Comparison of ENCODE assay signal across 2 cellular contexts in the genomic region with DNA sequence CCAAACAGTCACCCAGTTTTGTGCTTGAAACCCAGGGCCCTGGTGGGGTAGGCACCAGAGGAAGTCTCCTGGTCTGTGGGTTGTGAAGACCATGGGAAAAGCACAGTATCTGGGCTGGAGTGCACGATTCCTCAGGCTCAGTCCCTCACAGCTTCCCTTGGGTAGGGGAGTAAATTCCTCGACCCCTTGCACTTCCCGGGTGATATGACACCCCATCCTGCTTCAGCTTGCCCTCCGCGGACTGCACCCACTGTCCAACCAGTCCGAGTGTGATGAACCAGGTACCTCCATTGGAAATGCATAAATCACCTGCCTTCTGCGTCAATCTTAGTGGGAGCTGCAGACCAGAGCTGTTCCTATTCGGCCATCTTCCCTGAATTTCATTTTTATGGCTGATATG.
TF ChIP-seq lines count a peak whose summit lies in the region.

No MANE protein-coding gene starts in this region.

TF ChIP-seq in GM23338, 12 proteins besides CTCF, POLR2A, EP300 and RAD21 (continued from another document):
- TF ChIP-seq, protein P1, sequence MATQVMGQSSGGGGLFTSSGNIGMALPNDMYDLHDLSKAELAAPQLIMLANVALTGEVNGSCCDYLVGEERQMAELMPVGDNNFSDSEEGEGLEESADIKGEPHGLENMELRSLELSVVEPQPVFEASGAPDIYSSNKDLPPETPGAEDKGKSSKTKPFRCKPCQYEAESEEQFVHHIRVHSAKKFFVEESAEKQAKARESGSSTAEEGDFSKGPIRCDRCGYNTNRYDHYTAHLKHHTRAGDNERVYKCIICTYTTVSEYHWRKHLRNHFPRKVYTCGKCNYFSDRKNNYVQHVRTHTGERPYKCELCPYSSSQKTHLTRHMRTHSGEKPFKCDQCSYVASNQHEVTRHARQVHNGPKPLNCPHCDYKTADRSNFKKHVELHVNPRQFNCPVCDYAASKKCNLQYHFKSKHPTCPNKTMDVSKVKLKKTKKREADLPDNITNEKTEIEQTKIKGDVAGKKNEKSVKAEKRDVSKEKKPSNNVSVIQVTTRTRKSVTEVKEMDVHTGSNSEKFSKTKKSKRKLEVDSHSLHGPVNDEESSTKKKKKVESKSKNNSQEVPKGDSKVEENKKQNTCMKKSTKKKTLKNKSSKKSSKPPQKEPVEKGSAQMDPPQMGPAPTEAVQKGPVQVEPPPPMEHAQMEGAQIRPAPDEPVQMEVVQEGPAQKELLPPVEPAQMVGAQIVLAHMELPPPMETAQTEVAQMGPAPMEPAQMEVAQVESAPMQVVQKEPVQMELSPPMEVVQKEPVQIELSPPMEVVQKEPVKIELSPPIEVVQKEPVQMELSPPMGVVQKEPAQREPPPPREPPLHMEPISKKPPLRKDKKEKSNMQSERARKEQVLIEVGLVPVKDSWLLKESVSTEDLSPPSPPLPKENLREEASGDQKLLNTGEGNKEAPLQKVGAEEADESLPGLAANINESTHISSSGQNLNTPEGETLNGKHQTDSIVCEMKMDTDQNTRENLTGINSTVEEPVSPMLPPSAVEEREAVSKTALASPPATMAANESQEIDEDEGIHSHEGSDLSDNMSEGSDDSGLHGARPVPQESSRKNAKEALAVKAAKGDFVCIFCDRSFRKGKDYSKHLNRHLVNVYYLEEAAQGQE (IDR thresholded peaks at IDR 0.05; ENCODE audit: unreplicated experiment): no peak
- TF ChIP-seq EZH2phosphoT487 (IDR thresholded peaks at IDR 0.05; ENCODE audit: unreplicated experiment) (no peak), JUNB (IDR thresholded peaks at IDR 0.05; ENCODE audit: unreplicated experiment) (no peak), ZNF331 (CRISPR knock-in tag; IDR thresholded peaks at IDR 0.05; ENCODE audit: low read depth) (no peak), STAT1 (IDR thresholded peaks at IDR 0.05; ENCODE audit: unreplicated experiment) (no peak), CREB1 (CRISPR knock-in tag; IDR thresholded peaks at IDR 0.05; ENCODE audit: low read depth) (no peak), POLR2AphosphoS5 (IDR thresholded peaks at IDR 0.05; ENCODE audit: low read depth) (no peak), EZH2 (IDR thresholded peaks at IDR 0.05; ENCODE audit: low read depth, unreplicated experiment) (no peak)
- TF ChIP-seq, protein P2, sequence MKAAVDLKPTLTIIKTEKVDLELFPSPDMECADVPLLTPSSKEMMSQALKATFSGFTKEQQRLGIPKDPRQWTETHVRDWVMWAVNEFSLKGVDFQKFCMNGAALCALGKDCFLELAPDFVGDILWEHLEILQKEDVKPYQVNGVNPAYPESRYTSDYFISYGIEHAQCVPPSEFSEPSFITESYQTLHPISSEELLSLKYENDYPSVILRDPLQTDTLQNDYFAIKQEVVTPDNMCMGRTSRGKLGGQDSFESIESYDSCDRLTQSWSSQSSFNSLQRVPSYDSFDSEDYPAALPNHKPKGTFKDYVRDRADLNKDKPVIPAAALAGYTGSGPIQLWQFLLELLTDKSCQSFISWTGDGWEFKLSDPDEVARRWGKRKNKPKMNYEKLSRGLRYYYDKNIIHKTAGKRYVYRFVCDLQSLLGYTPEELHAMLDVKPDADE (IDR thresholded peaks at IDR 0.05): no peak
- TF ChIP-seq, protein P3, sequence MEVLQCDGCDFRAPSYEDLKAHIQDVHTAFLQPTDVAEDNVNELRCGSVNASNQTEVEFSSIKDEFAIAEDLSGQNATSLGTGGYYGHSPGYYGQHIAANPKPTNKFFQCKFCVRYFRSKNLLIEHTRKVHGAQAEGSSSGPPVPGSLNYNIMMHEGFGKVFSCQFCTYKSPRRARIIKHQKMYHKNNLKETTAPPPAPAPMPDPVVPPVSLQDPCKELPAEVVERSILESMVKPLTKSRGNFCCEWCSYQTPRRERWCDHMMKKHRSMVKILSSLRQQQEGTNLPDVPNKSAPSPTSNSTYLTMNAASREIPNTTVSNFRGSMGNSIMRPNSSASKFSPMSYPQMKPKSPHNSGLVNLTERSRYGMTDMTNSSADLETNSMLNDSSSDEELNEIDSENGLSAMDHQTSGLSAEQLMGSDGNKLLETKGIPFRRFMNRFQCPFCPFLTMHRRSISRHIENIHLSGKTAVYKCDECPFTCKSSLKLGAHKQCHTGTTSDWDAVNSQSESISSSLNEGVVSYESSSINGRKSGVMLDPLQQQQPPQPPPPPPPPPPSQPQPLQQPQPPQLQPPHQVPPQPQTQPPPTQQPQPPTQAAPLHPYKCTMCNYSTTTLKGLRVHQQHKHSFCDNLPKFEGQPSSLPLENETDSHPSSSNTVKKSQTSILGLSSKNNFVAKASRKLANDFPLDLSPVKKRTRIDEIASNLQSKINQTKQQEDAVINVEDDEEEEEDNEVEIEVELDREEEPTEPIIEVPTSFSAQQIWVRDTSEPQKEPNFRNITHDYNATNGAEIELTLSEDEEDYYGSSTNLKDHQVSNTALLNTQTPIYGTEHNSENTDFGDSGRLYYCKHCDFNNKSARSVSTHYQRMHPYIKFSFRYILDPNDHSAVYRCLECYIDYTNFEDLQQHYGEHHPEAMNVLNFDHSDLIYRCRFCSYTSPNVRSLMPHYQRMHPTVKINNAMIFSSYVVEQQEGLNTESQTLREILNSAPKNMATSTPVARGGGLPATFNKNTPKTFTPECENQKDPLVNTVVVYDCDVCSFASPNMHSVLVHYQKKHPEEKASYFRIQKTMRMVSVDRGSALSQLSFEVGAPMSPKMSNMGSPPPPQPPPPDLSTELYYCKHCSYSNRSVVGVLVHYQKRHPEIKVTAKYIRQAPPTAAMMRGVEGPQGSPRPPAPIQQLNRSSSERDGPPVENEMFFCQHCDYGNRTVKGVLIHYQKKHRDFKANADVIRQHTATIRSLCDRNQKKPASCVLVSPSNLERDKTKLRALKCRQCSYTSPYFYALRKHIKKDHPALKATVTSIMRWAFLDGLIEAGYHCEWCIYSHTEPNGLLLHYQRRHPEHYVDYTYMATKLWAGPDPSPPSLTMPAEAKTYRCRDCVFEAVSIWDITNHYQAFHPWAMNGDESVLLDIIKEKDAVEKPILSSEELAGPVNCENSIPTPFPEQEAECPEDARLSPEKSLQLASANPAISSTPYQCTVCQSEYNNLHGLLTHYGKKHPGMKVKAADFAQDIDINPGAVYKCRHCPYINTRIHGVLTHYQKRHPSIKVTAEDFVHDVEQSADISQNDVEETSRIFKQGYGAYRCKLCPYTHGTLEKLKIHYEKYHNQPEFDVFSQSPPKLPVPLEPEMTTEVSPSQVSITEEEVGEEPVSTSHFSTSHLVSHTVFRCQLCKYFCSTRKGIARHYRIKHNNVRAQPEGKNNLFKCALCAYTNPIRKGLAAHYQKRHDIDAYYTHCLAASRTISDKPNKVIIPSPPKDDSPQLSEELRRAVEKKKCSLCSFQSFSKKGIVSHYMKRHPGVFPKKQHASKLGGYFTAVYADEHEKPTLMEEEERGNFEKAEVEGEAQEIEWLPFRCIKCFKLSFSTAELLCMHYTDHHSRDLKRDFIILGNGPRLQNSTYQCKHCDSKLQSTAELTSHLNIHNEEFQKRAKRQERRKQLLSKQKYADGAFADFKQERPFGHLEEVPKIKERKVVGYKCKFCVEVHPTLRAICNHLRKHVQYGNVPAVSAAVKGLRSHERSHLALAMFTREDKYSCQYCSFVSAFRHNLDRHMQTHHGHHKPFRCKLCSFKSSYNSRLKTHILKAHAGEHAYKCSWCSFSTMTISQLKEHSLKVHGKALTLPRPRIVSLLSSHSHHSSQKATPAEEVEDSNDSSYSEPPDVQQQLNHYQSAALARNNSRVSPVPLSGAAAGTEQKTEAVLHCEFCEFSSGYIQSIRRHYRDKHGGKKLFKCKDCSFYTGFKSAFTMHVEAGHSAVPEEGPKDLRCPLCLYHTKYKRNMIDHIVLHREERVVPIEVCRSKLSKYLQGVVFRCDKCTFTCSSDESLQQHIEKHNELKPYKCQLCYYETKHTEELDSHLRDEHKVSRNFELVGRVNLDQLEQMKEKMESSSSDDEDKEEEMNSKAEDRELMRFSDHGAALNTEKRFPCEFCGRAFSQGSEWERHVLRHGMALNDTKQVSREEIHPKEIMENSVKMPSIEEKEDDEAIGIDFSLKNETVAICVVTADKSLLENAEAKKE (CRISPR knock-in tag; IDR thresholded peaks at IDR 0.05): no peak

TF ChIP-seq in WTC11, 78 proteins besides CTCF, POLR2A, EP300 and RAD21 (continued from another document):
- TF ChIP-seq, protein P4, sequence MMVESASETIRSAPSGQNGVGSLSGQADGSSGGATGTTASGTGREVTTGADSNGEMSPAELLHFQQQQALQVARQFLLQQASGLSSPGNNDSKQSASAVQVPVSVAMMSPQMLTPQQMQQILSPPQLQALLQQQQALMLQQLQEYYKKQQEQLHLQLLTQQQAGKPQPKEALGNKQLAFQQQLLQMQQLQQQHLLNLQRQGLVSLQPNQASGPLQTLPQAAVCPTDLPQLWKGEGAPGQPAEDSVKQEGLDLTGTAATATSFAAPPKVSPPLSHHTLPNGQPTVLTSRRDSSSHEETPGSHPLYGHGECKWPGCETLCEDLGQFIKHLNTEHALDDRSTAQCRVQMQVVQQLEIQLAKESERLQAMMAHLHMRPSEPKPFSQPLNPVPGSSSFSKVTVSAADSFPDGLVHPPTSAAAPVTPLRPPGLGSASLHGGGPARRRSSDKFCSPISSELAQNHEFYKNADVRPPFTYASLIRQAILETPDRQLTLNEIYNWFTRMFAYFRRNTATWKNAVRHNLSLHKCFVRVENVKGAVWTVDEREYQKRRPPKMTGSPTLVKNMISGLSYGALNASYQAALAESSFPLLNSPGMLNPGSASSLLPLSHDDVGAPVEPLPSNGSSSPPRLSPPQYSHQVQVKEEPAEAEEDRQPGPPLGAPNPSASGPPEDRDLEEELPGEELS (CRISPR knock-in tag; IDR thresholded peaks at IDR 0.05): no peak
- TF ChIP-seq ZNF317 (CRISPR knock-in tag; IDR thresholded peaks at IDR 0.05; ENCODE audit: borderline replicate concordance, low read depth) (no peak), ZNF416 (CRISPR knock-in tag; IDR thresholded peaks at IDR 0.05) (no peak), EMX1 (CRISPR knock-in tag; IDR thresholded peaks at IDR 0.05) (no peak), NFATC4 (CRISPR knock-in tag; IDR thresholded peaks at IDR 0.05) (no peak)
- TF ChIP-seq, protein P5, sequence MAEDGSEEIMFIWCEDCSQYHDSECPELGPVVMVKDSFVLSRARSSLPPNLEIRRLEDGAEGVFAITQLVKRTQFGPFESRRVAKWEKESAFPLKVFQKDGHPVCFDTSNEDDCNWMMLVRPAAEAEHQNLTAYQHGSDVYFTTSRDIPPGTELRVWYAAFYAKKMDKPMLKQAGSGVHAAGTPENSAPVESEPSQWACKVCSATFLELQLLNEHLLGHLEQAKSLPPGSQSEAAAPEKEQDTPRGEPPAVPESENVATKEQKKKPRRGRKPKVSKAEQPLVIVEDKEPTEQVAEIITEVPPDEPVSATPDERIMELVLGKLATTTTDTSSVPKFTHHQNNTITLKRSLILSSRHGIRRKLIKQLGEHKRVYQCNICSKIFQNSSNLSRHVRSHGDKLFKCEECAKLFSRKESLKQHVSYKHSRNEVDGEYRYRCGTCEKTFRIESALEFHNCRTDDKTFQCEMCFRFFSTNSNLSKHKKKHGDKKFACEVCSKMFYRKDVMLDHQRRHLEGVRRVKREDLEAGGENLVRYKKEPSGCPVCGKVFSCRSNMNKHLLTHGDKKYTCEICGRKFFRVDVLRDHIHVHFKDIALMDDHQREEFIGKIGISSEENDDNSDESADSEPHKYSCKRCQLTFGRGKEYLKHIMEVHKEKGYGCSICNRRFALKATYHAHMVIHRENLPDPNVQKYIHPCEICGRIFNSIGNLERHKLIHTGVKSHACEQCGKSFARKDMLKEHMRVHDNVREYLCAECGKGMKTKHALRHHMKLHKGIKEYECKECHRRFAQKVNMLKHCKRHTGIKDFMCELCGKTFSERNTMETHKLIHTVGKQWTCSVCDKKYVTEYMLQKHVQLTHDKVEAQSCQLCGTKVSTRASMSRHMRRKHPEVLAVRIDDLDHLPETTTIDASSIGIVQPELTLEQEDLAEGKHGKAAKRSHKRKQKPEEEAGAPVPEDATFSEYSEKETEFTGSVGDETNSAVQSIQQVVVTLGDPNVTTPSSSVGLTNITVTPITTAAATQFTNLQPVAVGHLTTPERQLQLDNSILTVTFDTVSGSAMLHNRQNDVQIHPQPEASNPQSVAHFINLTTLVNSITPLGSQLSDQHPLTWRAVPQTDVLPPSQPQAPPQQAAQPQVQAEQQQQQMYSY (CRISPR knock-in tag; IDR thresholded peaks at IDR 0.05): no peak
- TF ChIP-seq, protein P6, sequence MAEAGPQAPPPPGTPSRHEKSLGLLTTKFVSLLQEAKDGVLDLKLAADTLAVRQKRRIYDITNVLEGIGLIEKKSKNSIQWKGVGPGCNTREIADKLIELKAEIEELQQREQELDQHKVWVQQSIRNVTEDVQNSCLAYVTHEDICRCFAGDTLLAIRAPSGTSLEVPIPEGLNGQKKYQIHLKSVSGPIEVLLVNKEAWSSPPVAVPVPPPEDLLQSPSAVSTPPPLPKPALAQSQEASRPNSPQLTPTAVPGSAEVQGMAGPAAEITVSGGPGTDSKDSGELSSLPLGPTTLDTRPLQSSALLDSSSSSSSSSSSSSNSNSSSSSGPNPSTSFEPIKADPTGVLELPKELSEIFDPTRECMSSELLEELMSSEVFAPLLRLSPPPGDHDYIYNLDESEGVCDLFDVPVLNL (CRISPR knock-in tag; IDR thresholded peaks at IDR 0.05; ENCODE audit: borderline replicate concordance, low read depth): no peak
- TF ChIP-seq, protein P7, sequence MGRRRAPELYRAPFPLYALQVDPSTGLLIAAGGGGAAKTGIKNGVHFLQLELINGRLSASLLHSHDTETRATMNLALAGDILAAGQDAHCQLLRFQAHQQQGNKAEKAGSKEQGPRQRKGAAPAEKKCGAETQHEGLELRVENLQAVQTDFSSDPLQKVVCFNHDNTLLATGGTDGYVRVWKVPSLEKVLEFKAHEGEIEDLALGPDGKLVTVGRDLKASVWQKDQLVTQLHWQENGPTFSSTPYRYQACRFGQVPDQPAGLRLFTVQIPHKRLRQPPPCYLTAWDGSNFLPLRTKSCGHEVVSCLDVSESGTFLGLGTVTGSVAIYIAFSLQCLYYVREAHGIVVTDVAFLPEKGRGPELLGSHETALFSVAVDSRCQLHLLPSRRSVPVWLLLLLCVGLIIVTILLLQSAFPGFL (CRISPR knock-in tag; IDR thresholded peaks at IDR 0.05; ENCODE audit: borderline replicate concordance): no peak
- TF ChIP-seq, protein P8, sequence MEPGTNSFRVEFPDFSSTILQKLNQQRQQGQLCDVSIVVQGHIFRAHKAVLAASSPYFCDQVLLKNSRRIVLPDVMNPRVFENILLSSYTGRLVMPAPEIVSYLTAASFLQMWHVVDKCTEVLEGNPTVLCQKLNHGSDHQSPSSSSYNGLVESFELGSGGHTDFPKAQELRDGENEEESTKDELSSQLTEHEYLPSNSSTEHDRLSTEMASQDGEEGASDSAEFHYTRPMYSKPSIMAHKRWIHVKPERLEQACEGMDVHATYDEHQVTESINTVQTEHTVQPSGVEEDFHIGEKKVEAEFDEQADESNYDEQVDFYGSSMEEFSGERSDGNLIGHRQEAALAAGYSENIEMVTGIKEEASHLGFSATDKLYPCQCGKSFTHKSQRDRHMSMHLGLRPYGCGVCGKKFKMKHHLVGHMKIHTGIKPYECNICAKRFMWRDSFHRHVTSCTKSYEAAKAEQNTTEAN (CRISPR knock-in tag; IDR thresholded peaks at IDR 0.05): no peak
- TF ChIP-seq, protein P9, sequence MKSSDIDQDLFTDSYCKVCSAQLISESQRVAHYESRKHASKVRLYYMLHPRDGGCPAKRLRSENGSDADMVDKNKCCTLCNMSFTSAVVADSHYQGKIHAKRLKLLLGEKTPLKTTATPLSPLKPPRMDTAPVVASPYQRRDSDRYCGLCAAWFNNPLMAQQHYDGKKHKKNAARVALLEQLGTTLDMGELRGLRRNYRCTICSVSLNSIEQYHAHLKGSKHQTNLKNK (CRISPR knock-in tag; IDR thresholded peaks at IDR 0.05): no peak
